ENCODE assay signal across 1 cellular context in the genomic region with DNA sequence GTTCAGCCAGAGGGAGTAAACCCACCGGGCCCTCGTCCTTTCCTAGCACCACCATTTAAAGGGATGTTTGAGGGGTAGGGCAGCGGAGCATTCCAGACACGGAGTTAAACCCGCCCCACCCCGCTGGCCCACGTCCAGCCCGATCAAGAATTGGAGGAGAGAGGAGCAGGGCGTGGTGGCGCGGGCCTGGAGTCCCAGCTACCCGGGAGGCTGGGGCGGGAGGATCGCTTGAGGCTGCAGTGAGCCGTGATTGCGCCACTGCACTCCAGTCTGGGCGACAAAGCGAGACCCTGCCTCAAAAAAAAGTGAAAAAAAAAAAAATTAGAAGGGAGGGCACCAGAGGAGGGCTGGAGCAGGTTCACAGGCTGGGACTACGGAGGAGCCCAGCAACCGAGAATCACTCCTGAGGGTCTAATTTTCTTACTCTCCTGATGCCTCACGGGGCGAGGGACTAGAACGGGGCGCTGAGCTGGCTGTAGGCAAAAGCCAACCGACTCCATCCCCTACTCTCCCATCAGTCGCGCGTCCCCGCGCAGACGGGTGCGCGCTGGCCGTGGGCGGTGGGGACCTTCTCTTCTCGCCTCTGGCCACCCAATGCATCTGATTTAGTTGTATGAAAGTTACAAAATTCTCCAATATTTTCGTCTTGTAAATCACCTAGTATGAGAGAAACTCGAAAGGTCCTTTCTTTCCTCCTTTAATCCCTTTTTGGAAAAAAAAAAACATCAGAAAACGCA.
TF ChIP-seq lines count a peak whose summit lies in the region.

No MANE protein-coding gene starts in this region.

TF ChIP-seq in K562, 482 proteins besides CTCF, POLR2A, EP300 and RAD21 (continued from another document and continues in another):
- no peak for TF ChIP-seq TGIF2 (CRISPR knock-in tag; IDR thresholded peaks at IDR 0.05)
- TF ChIP-seq ELF4 (CRISPR knock-in tag; IDR thresholded peaks at IDR 0.05): peak; percentile 58; the same call in 1 of the 2 replicates
- no peak for TF ChIP-seq SIRT6 (IDR thresholded peaks at IDR 0.05; ENCODE audit: low read depth, low read length)
- no peak; the same call in 1 of the 2 replicates for TF ChIP-seq RHOXF2B (CRISPR knock-in tag; conservative IDR thresholded peaks at IDR 0.05)
- peak; percentile 5; the same call in 1 of the 2 replicates for TF ChIP-seq ZBTB1 (CRISPR knock-in tag; IDR thresholded peaks at IDR 0.05; ENCODE audit: borderline replicate concordance, low read depth)
- no peak for TF ChIP-seq SNRNP70 (optimal IDR thresholded peaks at IDR 0.05; ENCODE audit: low read depth, low read length)
- TF ChIP-seq, protein P1, sequence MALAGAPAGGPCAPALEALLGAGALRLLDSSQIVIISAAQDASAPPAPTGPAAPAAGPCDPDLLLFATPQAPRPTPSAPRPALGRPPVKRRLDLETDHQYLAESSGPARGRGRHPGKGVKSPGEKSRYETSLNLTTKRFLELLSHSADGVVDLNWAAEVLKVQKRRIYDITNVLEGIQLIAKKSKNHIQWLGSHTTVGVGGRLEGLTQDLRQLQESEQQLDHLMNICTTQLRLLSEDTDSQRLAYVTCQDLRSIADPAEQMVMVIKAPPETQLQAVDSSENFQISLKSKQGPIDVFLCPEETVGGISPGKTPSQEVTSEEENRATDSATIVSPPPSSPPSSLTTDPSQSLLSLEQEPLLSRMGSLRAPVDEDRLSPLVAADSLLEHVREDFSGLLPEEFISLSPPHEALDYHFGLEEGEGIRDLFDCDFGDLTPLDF (CRISPR knock-in tag; IDR thresholded peaks at IDR 0.05): peak; percentile 73; the same call in 1 of the 2 replicates
- peak; percentile 21; the same call in 1 of the 2 replicates for TF ChIP-seq ZFP1 (CRISPR knock-in tag; IDR thresholded peaks at IDR 0.05)
- 0 out of 2 replicates have a peak, but pooled peaks have one; percentile 56 for TF ChIP-seq ZNF431 (CRISPR knock-in tag; IDR thresholded peaks at IDR 0.05)
- TF ChIP-seq CBFA2T3 (IDR thresholded peaks at IDR 0.05): no peak
- no peak for TF ChIP-seq ZNF408 (CRISPR knock-in tag; IDR thresholded peaks at IDR 0.05; ENCODE audit: low read depth)
- no peak for TF ChIP-seq SMARCA4 (IDR thresholded peaks at IDR 0.05)
- TF ChIP-seq TARDBP (IDR thresholded peaks at IDR 0.05): no peak
- peak; percentile 86 for TF ChIP-seq RBBP5 (IDR thresholded peaks at IDR 0.05; ENCODE audit: borderline replicate concordance, insufficient read depth, low read length, poor library complexity, severe bottlenecking)
- no peak for TF ChIP-seq TOE1 (IDR thresholded peaks at IDR 0.05; ENCODE audit: borderline replicate concordance)
- no peak for TF ChIP-seq TOE1 (CRISPR knock-in tag; IDR thresholded peaks at IDR 0.05; ENCODE audit: borderline replicate concordance, low read depth)
- peak; percentile 52; the same call in 1 of the 2 replicates for TF ChIP-seq TAF7 (tag; IDR thresholded peaks at IDR 0.05)
- TF ChIP-seq BRD4 (IDR thresholded peaks at IDR 0.05): no peak
- TF ChIP-seq, protein P2, sequence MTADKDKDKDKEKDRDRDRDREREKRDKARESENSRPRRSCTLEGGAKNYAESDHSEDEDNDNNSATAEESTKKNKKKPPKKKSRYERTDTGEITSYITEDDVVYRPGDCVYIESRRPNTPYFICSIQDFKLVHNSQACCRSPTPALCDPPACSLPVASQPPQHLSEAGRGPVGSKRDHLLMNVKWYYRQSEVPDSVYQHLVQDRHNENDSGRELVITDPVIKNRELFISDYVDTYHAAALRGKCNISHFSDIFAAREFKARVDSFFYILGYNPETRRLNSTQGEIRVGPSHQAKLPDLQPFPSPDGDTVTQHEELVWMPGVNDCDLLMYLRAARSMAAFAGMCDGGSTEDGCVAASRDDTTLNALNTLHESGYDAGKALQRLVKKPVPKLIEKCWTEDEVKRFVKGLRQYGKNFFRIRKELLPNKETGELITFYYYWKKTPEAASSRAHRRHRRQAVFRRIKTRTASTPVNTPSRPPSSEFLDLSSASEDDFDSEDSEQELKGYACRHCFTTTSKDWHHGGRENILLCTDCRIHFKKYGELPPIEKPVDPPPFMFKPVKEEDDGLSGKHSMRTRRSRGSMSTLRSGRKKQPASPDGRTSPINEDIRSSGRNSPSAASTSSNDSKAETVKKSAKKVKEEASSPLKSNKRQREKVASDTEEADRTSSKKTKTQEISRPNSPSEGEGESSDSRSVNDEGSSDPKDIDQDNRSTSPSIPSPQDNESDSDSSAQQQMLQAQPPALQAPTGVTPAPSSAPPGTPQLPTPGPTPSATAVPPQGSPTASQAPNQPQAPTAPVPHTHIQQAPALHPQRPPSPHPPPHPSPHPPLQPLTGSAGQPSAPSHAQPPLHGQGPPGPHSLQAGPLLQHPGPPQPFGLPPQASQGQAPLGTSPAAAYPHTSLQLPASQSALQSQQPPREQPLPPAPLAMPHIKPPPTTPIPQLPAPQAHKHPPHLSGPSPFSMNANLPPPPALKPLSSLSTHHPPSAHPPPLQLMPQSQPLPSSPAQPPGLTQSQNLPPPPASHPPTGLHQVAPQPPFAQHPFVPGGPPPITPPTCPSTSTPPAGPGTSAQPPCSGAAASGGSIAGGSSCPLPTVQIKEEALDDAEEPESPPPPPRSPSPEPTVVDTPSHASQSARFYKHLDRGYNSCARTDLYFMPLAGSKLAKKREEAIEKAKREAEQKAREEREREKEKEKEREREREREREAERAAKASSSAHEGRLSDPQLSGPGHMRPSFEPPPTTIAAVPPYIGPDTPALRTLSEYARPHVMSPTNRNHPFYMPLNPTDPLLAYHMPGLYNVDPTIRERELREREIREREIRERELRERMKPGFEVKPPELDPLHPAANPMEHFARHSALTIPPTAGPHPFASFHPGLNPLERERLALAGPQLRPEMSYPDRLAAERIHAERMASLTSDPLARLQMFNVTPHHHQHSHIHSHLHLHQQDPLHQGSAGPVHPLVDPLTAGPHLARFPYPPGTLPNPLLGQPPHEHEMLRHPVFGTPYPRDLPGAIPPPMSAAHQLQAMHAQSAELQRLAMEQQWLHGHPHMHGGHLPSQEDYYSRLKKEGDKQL (CRISPR knock-in tag; IDR thresholded peaks at IDR 0.05; ENCODE audit: borderline replicate concordance): no peak
- no peak for TF ChIP-seq ZSCAN32 (CRISPR knock-in tag; IDR thresholded peaks at IDR 0.05)
- 0 out of 2 replicates have a peak, but pooled peaks have one; percentile 7 for TF ChIP-seq BHLHE40 (IDR thresholded peaks at IDR 0.05; ENCODE audit: low read length)
- no peak for TF ChIP-seq ZNF239 (CRISPR knock-in tag; IDR thresholded peaks at IDR 0.05)
- TF ChIP-seq, protein P3, sequence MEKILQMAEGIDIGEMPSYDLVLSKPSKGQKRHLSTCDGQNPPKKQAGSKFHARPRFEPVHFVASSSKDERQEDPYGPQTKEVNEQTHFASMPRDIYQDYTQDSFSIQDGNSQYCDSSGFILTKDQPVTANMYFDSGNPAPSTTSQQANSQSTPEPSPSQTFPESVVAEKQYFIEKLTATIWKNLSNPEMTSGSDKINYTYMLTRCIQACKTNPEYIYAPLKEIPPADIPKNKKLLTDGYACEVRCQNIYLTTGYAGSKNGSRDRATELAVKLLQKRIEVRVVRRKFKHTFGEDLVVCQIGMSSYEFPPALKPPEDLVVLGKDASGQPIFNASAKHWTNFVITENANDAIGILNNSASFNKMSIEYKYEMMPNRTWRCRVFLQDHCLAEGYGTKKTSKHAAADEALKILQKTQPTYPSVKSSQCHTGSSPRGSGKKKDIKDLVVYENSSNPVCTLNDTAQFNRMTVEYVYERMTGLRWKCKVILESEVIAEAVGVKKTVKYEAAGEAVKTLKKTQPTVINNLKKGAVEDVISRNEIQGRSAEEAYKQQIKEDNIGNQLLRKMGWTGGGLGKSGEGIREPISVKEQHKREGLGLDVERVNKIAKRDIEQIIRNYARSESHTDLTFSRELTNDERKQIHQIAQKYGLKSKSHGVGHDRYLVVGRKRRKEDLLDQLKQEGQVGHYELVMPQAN (IDR thresholded peaks at IDR 0.05; ENCODE audit: borderline replicate concordance): peak; percentile 66; the same call in 1 of the 2 replicates
- TF ChIP-seq ZNF263 (CRISPR knock-in tag; IDR thresholded peaks at IDR 0.05; ENCODE audit: borderline replicate concordance): peak; percentile 59; the same call in 1 of the 2 replicates
- peak; percentile 15; the same call in 1 of the 2 replicates for TF ChIP-seq ZSCAN29 (IDR thresholded peaks at IDR 0.05)
- TF ChIP-seq ZNF583 (CRISPR knock-in tag; IDR thresholded peaks at IDR 0.05): 0 out of 2 replicates have a peak, but pooled peaks have one; percentile 40
- TF ChIP-seq, protein P4, sequence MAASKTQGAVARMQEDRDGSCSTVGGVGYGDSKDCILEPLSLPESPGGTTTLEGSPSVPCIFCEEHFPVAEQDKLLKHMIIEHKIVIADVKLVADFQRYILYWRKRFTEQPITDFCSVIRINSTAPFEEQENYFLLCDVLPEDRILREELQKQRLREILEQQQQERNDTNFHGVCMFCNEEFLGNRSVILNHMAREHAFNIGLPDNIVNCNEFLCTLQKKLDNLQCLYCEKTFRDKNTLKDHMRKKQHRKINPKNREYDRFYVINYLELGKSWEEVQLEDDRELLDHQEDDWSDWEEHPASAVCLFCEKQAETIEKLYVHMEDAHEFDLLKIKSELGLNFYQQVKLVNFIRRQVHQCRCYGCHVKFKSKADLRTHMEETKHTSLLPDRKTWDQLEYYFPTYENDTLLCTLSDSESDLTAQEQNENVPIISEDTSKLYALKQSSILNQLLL (CRISPR knock-in tag; IDR thresholded peaks at IDR 0.05; ENCODE audit: borderline replicate concordance): no peak
- no peak for TF ChIP-seq BACH1 (tag; IDR thresholded peaks at IDR 0.05)
- no peak for TF ChIP-seq ZNF212 (CRISPR knock-in tag; IDR thresholded peaks at IDR 0.05)
- TF ChIP-seq ZNF282 (CRISPR knock-in tag; IDR thresholded peaks at IDR 0.05): no peak
- no peak for TF ChIP-seq ADNP (tag; IDR thresholded peaks at IDR 0.05)
- TF ChIP-seq ZNF347 (CRISPR knock-in tag; IDR thresholded peaks at IDR 0.05; ENCODE audit: low read depth): no peak
- TF ChIP-seq, protein P5, sequence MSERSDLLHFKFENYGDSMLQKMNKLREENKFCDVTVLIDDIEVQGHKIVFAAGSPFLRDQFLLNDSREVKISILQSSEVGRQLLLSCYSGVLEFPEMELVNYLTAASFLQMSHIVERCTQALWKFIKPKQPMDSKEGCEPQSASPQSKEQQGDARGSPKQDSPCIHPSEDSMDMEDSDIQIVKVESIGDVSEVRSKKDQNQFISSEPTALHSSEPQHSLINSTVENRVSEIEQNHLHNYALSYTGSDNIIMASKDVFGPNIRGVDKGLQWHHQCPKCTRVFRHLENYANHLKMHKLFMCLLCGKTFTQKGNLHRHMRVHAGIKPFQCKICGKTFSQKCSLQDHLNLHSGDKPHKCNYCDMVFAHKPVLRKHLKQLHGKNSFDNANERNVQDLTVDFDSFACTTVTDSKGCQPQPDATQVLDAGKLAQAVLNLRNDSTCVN (CRISPR knock-in tag; IDR thresholded peaks at IDR 0.05): 0 out of 2 replicates have a peak, but pooled peaks have one; percentile 28
- TF ChIP-seq ZNF165 (CRISPR knock-in tag; IDR thresholded peaks at IDR 0.05; ENCODE audit: borderline replicate concordance): no peak
- TF ChIP-seq RBM14 (IDR thresholded peaks at IDR 0.05; ENCODE audit: borderline replicate concordance, insufficient read depth, low read depth, low read length): no peak
- peak in 1 of 2 experiments; percentile 74; a peak in 3 of 4 replicates for TF ChIP-seq TRIM24 (IDR thresholded peaks at IDR 0.05)
- TF ChIP-seq SRSF1 (IDR thresholded peaks at IDR 0.05; ENCODE audit: low read depth, low read length): no peak
- no peak for TF ChIP-seq ZC3H4 (CRISPR knock-in tag; IDR thresholded peaks at IDR 0.05; ENCODE audit: borderline replicate concordance)
- TF ChIP-seq FOS (IDR thresholded peaks at IDR 0.05; ENCODE audit: extremely low read depth, insufficient read length): no peak
- 0 out of 2 replicates have a peak, but pooled peaks have one; percentile 49 for TF ChIP-seq KAT7 (CRISPR knock-in tag; IDR thresholded peaks at IDR 0.05; ENCODE audit: borderline replicate concordance)
- TF ChIP-seq NR2C1 (IDR thresholded peaks at IDR 0.05): no peak
- no peak for TF ChIP-seq NR2C1 (tag; IDR thresholded peaks at IDR 0.05)
- TF ChIP-seq, protein P6, sequence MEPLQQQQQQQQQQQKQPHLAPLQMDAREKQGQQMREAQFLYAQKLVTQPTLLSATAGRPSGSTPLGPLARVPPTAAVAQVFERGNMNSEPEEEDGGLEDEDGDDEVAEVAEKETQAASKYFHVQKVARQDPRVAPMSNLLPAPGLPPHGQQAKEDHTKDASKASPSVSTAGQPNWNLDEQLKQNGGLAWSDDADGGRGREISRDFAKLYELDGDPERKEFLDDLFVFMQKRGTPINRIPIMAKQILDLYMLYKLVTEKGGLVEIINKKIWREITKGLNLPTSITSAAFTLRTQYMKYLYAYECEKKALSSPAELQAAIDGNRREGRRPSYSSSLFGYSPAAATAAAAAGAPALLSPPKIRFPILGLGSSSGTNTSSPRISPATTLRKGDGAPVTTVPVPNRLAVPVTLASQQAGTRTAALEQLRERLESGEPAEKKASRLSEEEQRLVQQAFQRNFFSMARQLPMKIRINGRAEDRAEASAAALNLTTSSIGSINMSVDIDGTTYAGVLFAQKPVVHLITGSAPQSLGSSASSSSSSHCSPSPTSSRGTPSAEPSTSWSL (CRISPR knock-in tag; IDR thresholded peaks at IDR 0.05; ENCODE audit: borderline replicate concordance): no peak
- TF ChIP-seq CC2D1A (IDR thresholded peaks at IDR 0.05): peak; percentile 78
- no peak; the same call in 1 of the 2 replicates for TF ChIP-seq HCFC1 (IDR thresholded peaks at IDR 0.05; ENCODE audit: low read depth, low read length)
- TF ChIP-seq HDAC8 (tag; IDR thresholded peaks at IDR 0.05): peak; percentile 72; the same call in 1 of the 2 replicates
- no peak for TF ChIP-seq CBX2 (IDR thresholded peaks at IDR 0.05; ENCODE audit: insufficient read depth, low read length, poor library complexity, severe bottlenecking)
- TF ChIP-seq, protein P7, sequence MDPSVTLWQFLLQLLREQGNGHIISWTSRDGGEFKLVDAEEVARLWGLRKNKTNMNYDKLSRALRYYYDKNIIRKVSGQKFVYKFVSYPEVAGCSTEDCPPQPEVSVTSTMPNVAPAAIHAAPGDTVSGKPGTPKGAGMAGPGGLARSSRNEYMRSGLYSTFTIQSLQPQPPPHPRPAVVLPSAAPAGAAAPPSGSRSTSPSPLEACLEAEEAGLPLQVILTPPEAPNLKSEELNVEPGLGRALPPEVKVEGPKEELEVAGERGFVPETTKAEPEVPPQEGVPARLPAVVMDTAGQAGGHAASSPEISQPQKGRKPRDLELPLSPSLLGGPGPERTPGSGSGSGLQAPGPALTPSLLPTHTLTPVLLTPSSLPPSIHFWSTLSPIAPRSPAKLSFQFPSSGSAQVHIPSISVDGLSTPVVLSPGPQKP (CRISPR knock-in tag; IDR thresholded peaks at IDR 0.05): no peak
- peak; percentile 56 for TF ChIP-seq POLR2B (IDR thresholded peaks at IDR 0.05; ENCODE audit: low read depth, partially characterized antibody)
- no peak for TF ChIP-seq FOXA1 (IDR thresholded peaks at IDR 0.05; ENCODE audit: borderline replicate concordance)
